In genomic region chrX:68726366-68726765, GRCh38 we compare ENCODE assay signal across 8 cellular contexts.
"Had no signal": no experiment of that assay in that cellular context is flagged by ENCODE, and none has a peak within 500 bp of the region (broad histone marks: within the 10 kb centered on the region; RNA-seq: fewer than 3 reads in every experiment).

No MANE protein-coding gene starts in this region.

- H3K9ac ChIP-seq: GM23248 had no signal

- H3K36me3 Mint-ChIP-seq: IgD-negative memory B cell had no signal

- H3K4me3 ChIP-seq: GM23248, HAP-1 had no signal

- DNase-seq: GM23248, GOT3, HFFc6 had no signal

- ATAC-seq: HCT116, HepG2 had no signal

- H3K9me3 Mint-ChIP-seq: HFFc6, IgD-negative memory B cell had no signal

- H3K27ac Mint-ChIP-seq: HFFc6, IgD-negative memory B cell had no signal

- H3K36me3 ChIP-seq: HAP-1 had no signal

- H3K27ac ChIP-seq: GM23248, HL-60 had no signal

- FAIRE-seq: HepG2 had no signal

- H2AFZ ChIP-seq: GM23248 had no signal

- H3K4me3 Mint-ChIP-seq: HFFc6, IgD-negative memory B cell had no signal

- H3K4me1 ChIP-seq: HAP-1 had no signal

- H3K9me3 ChIP-seq: HAP-1 had no signal
